Comparison of ENCODE assay signal across 8 cellular contexts in the genomic region with DNA sequence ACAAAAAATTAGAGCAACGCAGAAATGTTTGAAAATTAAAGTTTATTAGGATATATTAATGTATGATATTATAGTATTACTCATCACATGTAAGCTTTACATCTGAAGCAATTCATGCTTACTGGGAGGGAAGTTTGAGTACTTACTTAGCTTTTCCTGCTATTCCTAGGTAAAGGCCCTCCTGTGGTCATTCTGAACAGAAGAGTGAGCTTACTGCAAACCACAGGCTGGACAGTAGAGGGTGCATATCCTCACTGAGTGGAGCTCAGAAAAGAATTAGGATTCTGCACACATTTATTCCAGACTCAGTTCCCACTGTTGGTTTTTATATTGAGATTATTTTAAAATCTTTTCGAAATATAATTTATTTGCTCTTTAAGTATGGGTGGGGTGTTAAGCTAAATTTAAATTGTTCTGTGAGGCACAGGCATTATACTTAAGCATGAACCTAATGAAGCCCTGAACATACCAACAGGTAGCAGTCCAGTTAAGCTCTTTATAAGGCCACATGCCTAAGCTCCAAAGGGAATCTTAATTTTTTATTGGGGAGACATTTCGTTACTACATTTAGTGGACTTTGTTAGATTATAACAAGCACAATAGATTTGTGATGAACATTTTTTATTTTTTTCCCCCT. TPM values are rescaled to one million over a fixed set of nuclear protein-coding genes. Genes with fewer than 3 reads are reported as not detected.
DNase-seq lines count a peak whose midpoint lies in the region; ATAC-seq, FAIRE-seq and TF ChIP-seq lines count a peak whose summit lies in the region.

No MANE protein-coding gene starts in this region.

- FAIRE-seq in GM18507 (lab: Jason Lieb, UNC): peak; percentile 59

- no peaks in the 10 kb centered on the region for H3K4me1 Mint-ChIP-seq in brain

- ATAC-seq in left colon (peak; percentile 84), HG02571 (IDR thresholded peaks at IDR 0.05; ENCODE audit: unreplicated experiment) (no peak), GM19023 (IDR thresholded peaks at IDR 0.05; ENCODE audit: unreplicated experiment) (no peak)

- in situ Hi-C loops in ACHN (cut with HindIII; ENCODE audit: low pct_ligation_motif_present, low pct_unique_long_range_greater_than_20kb, low sequenced_read_pairs): no loop called here

- peak; percentile 75 to 83 for TF ChIP-seq CTCF in brain (conservative IDR thresholded peaks at IDR 0.05)

- DNase-seq in ACHN (peak; percentile 71), GM18507 (ENCODE audit: extremely low spot score, insufficient read length, low read depth) (no peak), NCI-H2196 treated with DMSO at 0.1 percent for 48 hours (lab: John Stamatoyannopoulos, UW; ENCODE audit: unreplicated experiment) (peak; percentile 30), left colon (no peak), NCI-H187 treated with DMSO at 0.1 percent for 48 hours (lab: John Stamatoyannopoulos, UW) (no peak)

- peaks cover 65% of the 10 kb centered on the region for H3K36me3 Mint-ChIP-seq in brain

- H3K27ac Mint-ChIP-seq in brain: no peak overlapping the region

- H3K27me3 Mint-ChIP-seq in brain: peaks cover 3% of the 10 kb centered on the region

- intact Hi-C loops in left colon (cut with DNase I, micrococcal nuclease): no loop called here

- no peaks in the 10 kb centered on the region for H3K9me3 Mint-ChIP-seq in brain

- no peak overlapping the region for H3K4me3 Mint-ChIP-seq in brain

RNA-seq across cellular contexts. Expression of gene MRPS22, which starts 10.2 kb away (rescaled TPM):
- 29.0 TPM for polyA plus RNA-seq in brain (ENCODE audit: insufficient read depth, low read depth, low replicate concordance)
- total RNA-seq in left colon: 10 to 100 TPM; 48.3 to 48.7 TPM

RNA-seq across cellular contexts. Expression of gene COPB2, which starts 35.4 kb away (rescaled TPM):
- 81.0 TPM for polyA plus RNA-seq in brain (ENCODE audit: insufficient read depth, low read depth, low replicate concordance)
- total RNA-seq in left colon: 100 to 1,000 TPM; 128 to 143 TPM

Comparison
In these comparisons a context has a peak if more than half of its experiments do, and no peak if none do; other contexts are left out.
1. DNase-seq: peak in ACHN (single experiment) and NCI-H2196 treated with DMSO at 0.1 percent for 48 hours (single experiment); none in GM18507 (single experiment), left colon (0 of 2) and NCI-H187 treated with DMSO at 0.1 percent for 48 hours (single experiment).